Comparison of ENCODE assay signal across 8 cellular contexts in the genomic region with DNA sequence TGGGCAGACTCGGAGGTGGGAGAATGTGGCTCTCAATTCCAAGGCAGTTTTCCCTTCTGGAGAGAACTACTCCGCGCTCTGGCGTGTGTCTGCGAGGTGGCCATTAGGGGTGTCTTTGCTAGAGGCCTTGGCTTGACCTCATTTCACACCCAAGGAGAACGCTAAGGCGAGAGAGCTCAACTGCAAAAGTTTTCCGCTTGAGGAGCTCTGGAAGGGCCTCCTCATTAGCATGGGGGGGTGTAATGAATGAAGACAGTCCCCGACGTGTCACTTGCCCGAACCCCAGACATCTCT. TPM values are rescaled to one million over a fixed set of nuclear protein-coding genes. Genes with fewer than 3 reads are reported as not detected.
DNase-seq lines count a peak whose midpoint lies in the region; ATAC-seq and TF ChIP-seq lines count a peak whose summit lies in the region.

No MANE protein-coding gene starts in this region.

- peaks cover 63% of the 10 kb centered on the region for H3K36me3 Mint-ChIP-seq in activated CD4-positive, alpha-beta T cell treated with anti-CD3 and anti-CD28 coated beads, Interleukin-2, amount 10 ng/mL, durations not matched to agents 24 days and 14 days (ENCODE audit: low read depth)
- H3K36me3 Mint-ChIP-seq in progenitor cell of endocrine pancreas (ENCODE audit: insufficient read depth): peaks cover 3% of the 10 kb centered on the region

- H3K9me3 ChIP-seq in A673 (ENCODE audit: low read depth, low read length, poor library complexity, severe bottlenecking): no peaks in the 10 kb centered on the region

- peak overlapping the region; percentile 97 for H3K4me3 Mint-ChIP-seq in activated CD4-positive, alpha-beta T cell treated with anti-CD3 and anti-CD28 coated beads, Interleukin-2, amount 10 ng/mL, durations not matched to agents 24 days and 14 days
- peak overlapping the region; percentile 96 for H3K4me3 Mint-ChIP-seq in progenitor cell of endocrine pancreas (ENCODE audit: low read depth)

- TF ChIP-seq CTCF in A673 (conservative IDR thresholded peaks at IDR 0.05; ENCODE audit: low read depth, low read length) (no peak), fibroblast of villous mesenchyme (IDR thresholded peaks at IDR 0.05; ENCODE audit: insufficient read depth, low read depth, low read length) (no peak), progenitor cell of endocrine pancreas (IDR thresholded peaks at IDR 0.05; ENCODE audit: unreplicated experiment) (no peak)

- H3K9me3 Mint-ChIP-seq in activated CD4-positive, alpha-beta T cell treated with anti-CD3 and anti-CD28 coated beads, Interleukin-2, amount 10 ng/mL, durations not matched to agents 24 days and 14 days: peaks cover 13% of the 10 kb centered on the region
- peaks cover 13% of the 10 kb centered on the region for H3K9me3 Mint-ChIP-seq in progenitor cell of endocrine pancreas (ENCODE audit: low read depth)

- H3K4me1 Mint-ChIP-seq in activated CD4-positive, alpha-beta T cell treated with anti-CD3 and anti-CD28 coated beads, Interleukin-2, amount 10 ng/mL, durations not matched to agents 24 days and 14 days: peaks cover 43% of the 10 kb centered on the region
- peaks cover 22% of the 10 kb centered on the region for H3K4me1 Mint-ChIP-seq in progenitor cell of endocrine pancreas (ENCODE audit: low read depth)

- CTCF ChIA-PET in A673 (lab: Charles Lee): no interaction called here

- POLR2A ChIA-PET in A673 (lab: Charles Lee; ENCODE audit: low non-redundant PET): no interaction called here

- H3K4me1 ChIP-seq in A673 (ENCODE audit: insufficient read depth, low read length, poor library complexity, severe bottlenecking): peaks cover 16% of the 10 kb centered on the region

- DNase-seq in A673 (ENCODE audit: low spot score): no peak
- no peak for DNase-seq in activated CD4-positive, alpha-beta T cell treated with anti-CD3 and anti-CD28 coated beads, Interleukin-2, amount 10 ng/mL, durations not matched to agents 24 days and 14 days
- no peak for DNase-seq in fibroblast of villous mesenchyme (ENCODE audit: low read depth)
- peak; percentile 12 for DNase-seq in progenitor cell of endocrine pancreas (ENCODE audit: low spot score, unreplicated experiment)
- DNase-seq in NCI-H510A (lab: John Stamatoyannopoulos, UW): no peak
- DNase-seq in NCI-H2196 (lab: John Stamatoyannopoulos, UW; ENCODE audit: unreplicated experiment): no peak

- H3K4me3 ChIP-seq in A673 (ENCODE audit: low read depth, low read length, poor library complexity, severe bottlenecking): peak overlapping the region; percentile 92
- H3K4me3 ChIP-seq in fibroblast of villous mesenchyme (ENCODE audit: low read depth, low read length): peak overlapping the region; percentile 97

- H3K27ac Mint-ChIP-seq in activated CD4-positive, alpha-beta T cell treated with anti-CD3 and anti-CD28 coated beads, Interleukin-2, amount 10 ng/mL, durations not matched to agents 24 days and 14 days: peak overlapping the region; percentile 99
- H3K27ac Mint-ChIP-seq in progenitor cell of endocrine pancreas: peak overlapping the region; percentile 99

- H3K27ac ChIP-seq in A673 (ENCODE audit: low read depth, low read length, poor library complexity, severe bottlenecking): peak overlapping the region; percentile 94

- no peaks in the 10 kb centered on the region for H3K27me3 ChIP-seq in A673 (replicated peaks; ENCODE audit: insufficient read depth, low read depth, low read length, poor library complexity)

- ATAC-seq in GM18520 (IDR thresholded peaks at IDR 0.05; ENCODE audit: unreplicated experiment): peak; percentile 9
- ATAC-seq in HG03045 (IDR thresholded peaks at IDR 0.05; ENCODE audit: unreplicated experiment): peak; percentile 13

- intact Hi-C loops in A673 (cut with micrococcal nuclease; ENCODE audit: unreplicated experiment): loop anchor here (5.0 to 10.0 kb wide), 2 partner anchors 238 to 695 kb away; no protein-coding TSS in a partner anchor
- intact Hi-C loops in activated CD4-positive, alpha-beta T cell treated with anti-CD3 and anti-CD28 coated beads, Interleukin-2, amount 10 ng/mL, durations not matched to agents 24 days and 14 days (cut with micrococcal nuclease): loop anchor here (2.0 to 5.0 kb wide), 4 partner anchors 13 to 537 kb away; no protein-coding TSS in a partner anchor

- BruUV-seq in A673 (replicated peaks; lab: Mats Ljungman, UMichigan): no TSS peak

- H3K27me3 Mint-ChIP-seq in activated CD4-positive, alpha-beta T cell treated with anti-CD3 and anti-CD28 coated beads, Interleukin-2, amount 10 ng/mL, durations not matched to agents 24 days and 14 days: peaks cover 3% of the 10 kb centered on the region
- H3K27me3 Mint-ChIP-seq in progenitor cell of endocrine pancreas: peaks cover 10% of the 10 kb centered on the region

- no peaks in the 10 kb centered on the region for H3K36me3 ChIP-seq in A673 (ENCODE audit: insufficient read depth, low read length, poor library complexity, severe bottlenecking)

RNA-seq across cellular contexts. Expression of a gene that starts 0.7 kb away (rescaled TPM):
- total RNA-seq in A673 (2021) (59.8 and 65.3 TPM in 2 replicates), fibroblast of villous mesenchyme (57.3 and 58.7 TPM in 2 replicates), progenitor cell of endocrine pancreas (162 and 173 TPM in 2 replicates)
- total RNA-seq in activated CD4-positive, alpha-beta T cell treated with anti-CD3 and anti-CD28 coated beads, Interleukin-2, amount 10 ng/mL, durations not matched to agents 24 days and 14 days: 539 and 547 TPM in 2 replicates
